ENCODE assay signal across 2 cellular contexts in the genomic region with DNA sequence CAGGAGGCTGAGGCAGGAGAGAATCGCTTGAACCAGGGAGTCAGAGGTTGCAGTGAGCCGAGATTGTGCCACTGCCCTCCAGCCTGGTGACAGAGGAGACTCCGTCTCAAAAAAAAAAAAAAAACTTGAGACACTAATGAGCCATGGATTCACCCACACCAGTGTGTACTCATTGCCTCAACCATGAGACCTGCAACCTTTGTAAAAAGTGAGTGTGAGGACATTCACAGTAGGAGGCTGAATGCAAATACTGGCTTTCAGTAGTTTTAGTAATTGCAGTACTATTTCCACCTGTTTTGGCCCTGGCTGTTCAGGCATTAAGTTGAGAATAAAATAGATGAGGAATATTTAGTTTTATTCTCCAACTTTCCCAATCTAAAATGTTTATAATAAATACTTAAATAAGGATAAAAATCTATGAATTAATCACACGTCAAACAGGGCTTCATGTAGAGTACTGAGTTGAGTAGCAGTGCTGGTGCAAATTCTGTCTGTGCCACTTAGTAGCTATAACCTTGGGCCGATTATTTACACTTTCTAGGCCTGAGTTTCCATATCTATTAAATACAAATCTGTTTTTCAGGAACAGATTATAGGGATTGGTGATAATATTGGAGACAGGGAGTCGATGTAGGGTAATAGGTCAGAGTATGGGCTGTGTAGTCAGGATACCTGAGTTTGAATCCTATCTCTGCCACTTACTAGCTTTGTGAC.
TF ChIP-seq lines count a peak whose summit lies in the region.

No MANE protein-coding gene starts in this region.

TF ChIP-seq in IMR-90, 13 proteins besides CTCF, POLR2A, EP300 and RAD21:
- TF ChIP-seq BHLHE40 (IDR thresholded peaks at IDR 0.05; ENCODE audit: low read depth, low read length) = no peak
- no peak for TF ChIP-seq FOS (IDR thresholded peaks at IDR 0.05; ENCODE audit: low read depth, low read length)
- TF ChIP-seq, protein P1, sequence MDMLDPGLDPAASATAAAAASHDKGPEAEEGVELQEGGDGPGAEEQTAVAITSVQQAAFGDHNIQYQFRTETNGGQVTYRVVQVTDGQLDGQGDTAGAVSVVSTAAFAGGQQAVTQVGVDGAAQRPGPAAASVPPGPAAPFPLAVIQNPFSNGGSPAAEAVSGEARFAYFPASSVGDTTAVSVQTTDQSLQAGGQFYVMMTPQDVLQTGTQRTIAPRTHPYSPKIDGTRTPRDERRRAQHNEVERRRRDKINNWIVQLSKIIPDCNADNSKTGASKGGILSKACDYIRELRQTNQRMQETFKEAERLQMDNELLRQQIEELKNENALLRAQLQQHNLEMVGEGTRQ (IDR thresholded peaks at IDR 0.05; ENCODE audit: low read depth, low read length) = no peak
- no peak for TF ChIP-seq MAFK (IDR thresholded peaks at IDR 0.05; ENCODE audit: low read depth, low read length)
- TF ChIP-seq SMC3 (IDR thresholded peaks at IDR 0.05; ENCODE audit: low read depth, low read length) = no peak
- TF ChIP-seq NFE2L2 (IDR thresholded peaks at IDR 0.05; ENCODE audit: low read depth, low read length) = no peak
- TF ChIP-seq RCOR1 (IDR thresholded peaks at IDR 0.05; ENCODE audit: insufficient replicate concordance, low read length) = no peak
- no peak for TF ChIP-seq RFX5 (IDR thresholded peaks at IDR 0.05; ENCODE audit: low read depth, low read length)
- TF ChIP-seq MAZ (IDR thresholded peaks at IDR 0.05; ENCODE audit: borderline replicate concordance, low read depth, low read length) = no peak
- no peak for TF ChIP-seq CHD1 (IDR thresholded peaks at IDR 0.05; ENCODE audit: low read depth, low read length)
- TF ChIP-seq MXI1 (IDR thresholded peaks at IDR 0.05; ENCODE audit: borderline replicate concordance, low read depth, low read length) = no peak
TF ChIP-seq in IMR-90: peak in this region for 0.

TF ChIP-seq in K562, 482 proteins besides CTCF, POLR2A, EP300 and RAD21:
- TF ChIP-seq, protein P2, sequence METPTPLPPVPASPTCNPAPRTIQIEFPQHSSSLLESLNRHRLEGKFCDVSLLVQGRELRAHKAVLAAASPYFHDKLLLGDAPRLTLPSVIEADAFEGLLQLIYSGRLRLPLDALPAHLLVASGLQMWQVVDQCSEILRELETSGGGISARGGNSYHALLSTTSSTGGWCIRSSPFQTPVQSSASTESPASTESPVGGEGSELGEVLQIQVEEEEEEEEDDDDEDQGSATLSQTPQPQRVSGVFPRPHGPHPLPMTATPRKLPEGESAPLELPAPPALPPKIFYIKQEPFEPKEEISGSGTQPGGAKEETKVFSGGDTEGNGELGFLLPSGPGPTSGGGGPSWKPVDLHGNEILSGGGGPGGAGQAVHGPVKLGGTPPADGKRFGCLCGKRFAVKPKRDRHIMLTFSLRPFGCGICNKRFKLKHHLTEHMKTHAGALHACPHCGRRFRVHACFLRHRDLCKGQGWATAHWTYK (CRISPR knock-in tag; IDR thresholded peaks at IDR 0.05) = no peak
- TF ChIP-seq, protein P3, sequence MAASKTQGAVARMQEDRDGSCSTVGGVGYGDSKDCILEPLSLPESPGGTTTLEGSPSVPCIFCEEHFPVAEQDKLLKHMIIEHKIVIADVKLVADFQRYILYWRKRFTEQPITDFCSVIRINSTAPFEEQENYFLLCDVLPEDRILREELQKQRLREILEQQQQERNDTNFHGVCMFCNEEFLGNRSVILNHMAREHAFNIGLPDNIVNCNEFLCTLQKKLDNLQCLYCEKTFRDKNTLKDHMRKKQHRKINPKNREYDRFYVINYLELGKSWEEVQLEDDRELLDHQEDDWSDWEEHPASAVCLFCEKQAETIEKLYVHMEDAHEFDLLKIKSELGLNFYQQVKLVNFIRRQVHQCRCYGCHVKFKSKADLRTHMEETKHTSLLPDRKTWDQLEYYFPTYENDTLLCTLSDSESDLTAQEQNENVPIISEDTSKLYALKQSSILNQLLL (CRISPR knock-in tag; IDR thresholded peaks at IDR 0.05; ENCODE audit: borderline replicate concordance) = no peak
- no peak for TF ChIP-seq POLR2G (IDR thresholded peaks at IDR 0.05; ENCODE audit: low read depth, low read length)
- no peak for TF ChIP-seq ILK (tag; IDR thresholded peaks at IDR 0.05; ENCODE audit: borderline replicate concordance, low read depth)
- no peak for TF ChIP-seq NR2C1 (IDR thresholded peaks at IDR 0.05)
- no peak for TF ChIP-seq NR2C1 (tag; IDR thresholded peaks at IDR 0.05)
- TF ChIP-seq ERF (CRISPR knock-in tag; IDR thresholded peaks at IDR 0.05) = no peak
- TF ChIP-seq SETDB1 (IDR thresholded peaks at IDR 0.05; ENCODE audit: low read length) = no peak
- TF ChIP-seq, protein P4, sequence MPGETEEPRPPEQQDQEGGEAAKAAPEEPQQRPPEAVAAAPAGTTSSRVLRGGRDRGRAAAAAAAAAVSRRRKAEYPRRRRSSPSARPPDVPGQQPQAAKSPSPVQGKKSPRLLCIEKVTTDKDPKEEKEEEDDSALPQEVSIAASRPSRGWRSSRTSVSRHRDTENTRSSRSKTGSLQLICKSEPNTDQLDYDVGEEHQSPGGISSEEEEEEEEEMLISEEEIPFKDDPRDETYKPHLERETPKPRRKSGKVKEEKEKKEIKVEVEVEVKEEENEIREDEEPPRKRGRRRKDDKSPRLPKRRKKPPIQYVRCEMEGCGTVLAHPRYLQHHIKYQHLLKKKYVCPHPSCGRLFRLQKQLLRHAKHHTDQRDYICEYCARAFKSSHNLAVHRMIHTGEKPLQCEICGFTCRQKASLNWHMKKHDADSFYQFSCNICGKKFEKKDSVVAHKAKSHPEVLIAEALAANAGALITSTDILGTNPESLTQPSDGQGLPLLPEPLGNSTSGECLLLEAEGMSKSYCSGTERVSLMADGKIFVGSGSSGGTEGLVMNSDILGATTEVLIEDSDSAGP (CRISPR knock-in tag; IDR thresholded peaks at IDR 0.05) = no peak
- TF ChIP-seq, protein P5, sequence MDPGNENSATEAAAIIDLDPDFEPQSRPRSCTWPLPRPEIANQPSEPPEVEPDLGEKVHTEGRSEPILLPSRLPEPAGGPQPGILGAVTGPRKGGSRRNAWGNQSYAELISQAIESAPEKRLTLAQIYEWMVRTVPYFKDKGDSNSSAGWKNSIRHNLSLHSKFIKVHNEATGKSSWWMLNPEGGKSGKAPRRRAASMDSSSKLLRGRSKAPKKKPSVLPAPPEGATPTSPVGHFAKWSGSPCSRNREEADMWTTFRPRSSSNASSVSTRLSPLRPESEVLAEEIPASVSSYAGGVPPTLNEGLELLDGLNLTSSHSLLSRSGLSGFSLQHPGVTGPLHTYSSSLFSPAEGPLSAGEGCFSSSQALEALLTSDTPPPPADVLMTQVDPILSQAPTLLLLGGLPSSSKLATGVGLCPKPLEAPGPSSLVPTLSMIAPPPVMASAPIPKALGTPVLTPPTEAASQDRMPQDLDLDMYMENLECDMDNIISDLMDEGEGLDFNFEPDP (CRISPR knock-in tag; IDR thresholded peaks at IDR 0.05) = no peak
- TF ChIP-seq SP1 (CRISPR knock-in tag; IDR thresholded peaks at IDR 0.05) = no peak
- TF ChIP-seq TCFL5 (CRISPR knock-in tag; conservative IDR thresholded peaks at IDR 0.05) = no peak
- TF ChIP-seq, protein P6, sequence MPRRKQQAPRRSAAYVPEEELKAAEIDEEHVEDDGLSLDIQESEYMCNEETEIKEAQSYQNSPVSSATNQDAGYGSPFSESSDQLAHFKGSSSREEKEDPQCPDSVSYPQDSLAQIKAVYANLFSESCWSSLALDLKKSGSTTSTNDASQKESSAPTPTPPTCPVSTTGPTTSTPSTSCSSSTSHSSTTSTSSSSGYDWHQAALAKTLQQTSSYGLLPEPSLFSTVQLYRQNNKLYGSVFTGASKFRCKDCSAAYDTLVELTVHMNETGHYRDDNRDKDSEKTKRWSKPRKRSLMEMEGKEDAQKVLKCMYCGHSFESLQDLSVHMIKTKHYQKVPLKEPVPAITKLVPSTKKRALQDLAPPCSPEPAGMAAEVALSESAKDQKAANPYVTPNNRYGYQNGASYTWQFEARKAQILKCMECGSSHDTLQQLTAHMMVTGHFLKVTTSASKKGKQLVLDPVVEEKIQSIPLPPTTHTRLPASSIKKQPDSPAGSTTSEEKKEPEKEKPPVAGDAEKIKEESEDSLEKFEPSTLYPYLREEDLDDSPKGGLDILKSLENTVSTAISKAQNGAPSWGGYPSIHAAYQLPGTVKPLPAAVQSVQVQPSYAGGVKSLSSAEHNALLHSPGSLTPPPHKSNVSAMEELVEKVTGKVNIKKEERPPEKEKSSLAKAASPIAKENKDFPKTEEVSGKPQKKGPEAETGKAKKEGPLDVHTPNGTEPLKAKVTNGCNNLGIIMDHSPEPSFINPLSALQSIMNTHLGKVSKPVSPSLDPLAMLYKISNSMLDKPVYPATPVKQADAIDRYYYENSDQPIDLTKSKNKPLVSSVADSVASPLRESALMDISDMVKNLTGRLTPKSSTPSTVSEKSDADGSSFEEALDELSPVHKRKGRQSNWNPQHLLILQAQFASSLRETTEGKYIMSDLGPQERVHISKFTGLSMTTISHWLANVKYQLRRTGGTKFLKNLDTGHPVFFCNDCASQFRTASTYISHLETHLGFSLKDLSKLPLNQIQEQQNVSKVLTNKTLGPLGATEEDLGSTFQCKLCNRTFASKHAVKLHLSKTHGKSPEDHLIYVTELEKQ (CRISPR knock-in tag; IDR thresholded peaks at IDR 0.05) = no peak
- TF ChIP-seq, protein P7, sequence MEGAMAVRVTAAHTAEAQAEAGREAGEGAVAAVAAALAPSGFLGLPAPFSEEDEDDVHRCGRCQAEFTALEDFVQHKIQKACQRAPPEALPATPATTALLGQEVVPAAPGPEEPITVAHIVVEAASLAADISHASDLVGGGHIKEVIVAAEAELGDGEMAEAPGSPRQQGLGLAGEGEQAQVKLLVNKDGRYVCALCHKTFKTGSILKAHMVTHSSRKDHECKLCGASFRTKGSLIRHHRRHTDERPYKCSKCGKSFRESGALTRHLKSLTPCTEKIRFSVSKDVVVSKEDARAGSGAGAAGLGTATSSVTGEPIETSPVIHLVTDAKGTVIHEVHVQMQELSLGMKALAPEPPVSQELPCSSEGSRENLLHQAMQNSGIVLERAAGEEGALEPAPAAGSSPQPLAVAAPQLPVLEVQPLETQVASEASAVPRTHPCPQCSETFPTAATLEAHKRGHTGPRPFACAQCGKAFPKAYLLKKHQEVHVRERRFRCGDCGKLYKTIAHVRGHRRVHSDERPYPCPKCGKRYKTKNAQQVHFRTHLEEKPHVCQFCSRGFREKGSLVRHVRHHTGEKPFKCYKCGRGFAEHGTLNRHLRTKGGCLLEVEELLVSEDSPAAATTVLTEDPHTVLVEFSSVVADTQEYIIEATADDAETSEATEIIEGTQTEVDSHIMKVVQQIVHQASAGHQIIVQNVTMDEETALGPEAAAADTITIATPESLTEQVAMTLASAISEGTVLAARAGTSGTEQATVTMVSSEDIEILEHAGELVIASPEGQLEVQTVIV (CRISPR knock-in tag; IDR thresholded peaks at IDR 0.05; ENCODE audit: borderline replicate concordance) = no peak
- TF ChIP-seq ELF2 (CRISPR knock-in tag; IDR thresholded peaks at IDR 0.05) = no peak
- TF ChIP-seq FOXK1 (CRISPR knock-in tag; IDR thresholded peaks at IDR 0.05; ENCODE audit: borderline replicate concordance) = no peak
